Comparison of ENCODE assay signal across 12 cellular contexts in the genomic region with DNA sequence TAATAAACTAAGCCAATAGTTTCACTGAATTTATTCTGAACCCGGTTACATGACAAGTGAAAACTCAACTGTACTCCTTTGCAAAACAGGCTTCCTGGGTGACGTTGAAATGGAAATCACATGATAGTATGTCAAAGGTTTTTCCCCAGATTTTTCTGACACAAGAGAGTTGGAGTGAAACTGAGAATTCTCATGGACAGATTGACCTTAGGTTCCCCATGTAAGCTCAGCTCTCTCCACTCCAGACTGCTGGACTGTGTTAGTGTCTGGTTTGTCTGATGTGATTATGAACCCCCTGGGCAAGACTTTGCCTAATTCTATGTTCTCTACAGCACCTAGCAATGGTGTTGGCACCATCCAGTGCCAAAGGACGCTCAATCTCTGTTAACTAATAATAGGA.
DNase-seq lines count a peak whose midpoint lies in the region; ATAC-seq and TF ChIP-seq lines count a peak whose summit lies in the region.
"Had no signal": no experiment of that assay in that cellular context is flagged by ENCODE, and none has a peak within 500 bp of the region (broad histone marks: within the 10 kb centered on the region; RNA-seq: fewer than 3 reads in every experiment).

No MANE protein-coding gene starts in this region.

- intact Hi-C loops in ovary (cut with DNase I) = no loop called here

- in situ Hi-C loops in GM13976 (cut with MboI; ENCODE audit: low sequenced_read_pairs, unreplicated experiment) = loop anchor here (10.0 kb wide), 1 partner anchor 86 kb away; no protein-coding TSS in a partner anchor

- H3K4me1 ChIP-seq in upper lobe of left lung (no peaks in the 10 kb centered on the region), ovary (ENCODE audit: insufficient read depth) (no peaks in the 10 kb centered on the region)

- H3K9me3 ChIP-seq in upper lobe of left lung (no peaks in the 10 kb centered on the region), ovary (no peaks in the 10 kb centered on the region)

- H3K4me3 ChIP-seq in upper lobe of left lung = no peak overlapping the region
- H3K4me3 ChIP-seq in ovary = no peak overlapping the region

- H3K27me3 ChIP-seq in upper lobe of left lung (no peaks in the 10 kb centered on the region), ovary (no peaks in the 10 kb centered on the region)

- 66 to 71% methylated on average over 3 of the region's 3 CpGs for WGBS in upper lobe of left lung, 2 donors
- 81 to 85% (median 84%) methylated on average over 3 of the region's 3 CpGs for WGBS in ovary, 3 donors

- no peak for TF ChIP-seq CTCF in GM13976 (IDR thresholded peaks at IDR 0.05; ENCODE audit: borderline replicate concordance, control extremely low read depth, extremely low read depth, insufficient read depth, missing control alignments)
- TF ChIP-seq CTCF in upper lobe of left lung (IDR thresholded peaks at IDR 0.05) = no peak
- no peak for TF ChIP-seq CTCF in ovary (IDR thresholded peaks at IDR 0.05)

- H3K27ac ChIP-seq in upper lobe of left lung = no peak overlapping the region
- no peak overlapping the region for H3K27ac ChIP-seq in ovary

- ATAC-seq in GM19467 (IDR thresholded peaks at IDR 0.05; ENCODE audit: unreplicated experiment) (peak; percentile 62), HG02938 (IDR thresholded peaks at IDR 0.05; ENCODE audit: unreplicated experiment) (peak; percentile 69), HG03575 (IDR thresholded peaks at IDR 0.05; ENCODE audit: extremely low read depth, insufficient number of reproducible peaks, low FRiP score, unreplicated experiment) (peak; percentile 62), upper lobe of left lung (ENCODE audit: low FRiP score in 2 of 2) (no peak)
- ATAC-seq: esophagus mucosa had no signal

- H3K36me3 ChIP-seq in upper lobe of left lung = no peaks in the 10 kb centered on the region
- H3K36me3 ChIP-seq in ovary = no peaks in the 10 kb centered on the region

- TF ChIP-seq POLR2A in upper lobe of left lung (IDR thresholded peaks at IDR 0.05) (no peak), ovary (IDR thresholded peaks at IDR 0.05) (no peak)

- TF ChIP-seq EP300 in upper lobe of left lung (IDR thresholded peaks at IDR 0.05) = no peak
- no peak for TF ChIP-seq EP300 in ovary (IDR thresholded peaks at IDR 0.05)

- DNase-seq in GM13976 (ENCODE audit: low spot score) = peak; percentile 60
- DNase-seq in upper lobe of left lung = no peak
- no peak for DNase-seq in ovary
- no peak for DNase-seq in activated CD8-positive, alpha-beta memory T cell treated with anti-CD3 and anti-CD28 coated beads, Interleukin-2, amount 50 U/mL, for 4 hours
- DNase-seq in amniotic stem cell (lab: John Stamatoyannopoulos, UW) = no peak
- DNase-seq: activated CD8-positive, alpha-beta memory T cell treated with anti-CD3 and anti-CD28 coated beads, Interleukin-2, amount 50 U/mL, for 48 hours; kidney glomerular epithelial cell; NCI-H1092 treated with DMSO at 0.1 percent for 48 hours had no signal

Comparison
In these comparisons a context has a peak if more than half of its experiments do, and no peak if none do; other contexts are left out.
1. ATAC-seq: peak in GM19467 (single experiment), HG02938 (single experiment) and HG03575 (single experiment); none in upper lobe of left lung (0 of 2).